In genomic region chr22:41798736-41799135, GRCh38 we compare ENCODE assay signal across 19 cellular contexts. TPM values are rescaled to one million over a fixed set of nuclear protein-coding genes. Genes with fewer than 3 reads are reported as not detected.
DNase-seq lines count a peak whose midpoint lies in the region; ATAC-seq and TF ChIP-seq lines count a peak whose summit lies in the region.
"Had no signal": no experiment of that assay in that cellular context is flagged by ENCODE, and none has a peak within 500 bp of the region (broad histone marks: within the 10 kb centered on the region; RNA-seq: fewer than 3 reads in every experiment).

No MANE protein-coding gene starts in this region.

- H3K27ac ChIP-seq in BLaER1: no peak overlapping the region
- H3K27ac ChIP-seq: epithelial cell of prostate, KMS-11 had no signal

- no peak for TF ChIP-seq CTCF in Caco-2 (IDR thresholded peaks at IDR 0.05; ENCODE audit: insufficient read depth in 1 of 2, low read depth in 1 of 2, low read length in 1 of 2, severe bottlenecking in 1 of 2, unreplicated experiment in 1 of 2)
- no peak for TF ChIP-seq CTCF in natural killer cell (IDR thresholded peaks at IDR 0.05)
- TF ChIP-seq CTCF in chondrocyte (IDR thresholded peaks at IDR 0.05): no peak

- intact Hi-C loops in Caco-2 (cut with micrococcal nuclease; ENCODE audit: unreplicated experiment) (no loop called here), natural killer cell (cut with micrococcal nuclease) (no loop called here)

- no peak overlapping the region for H3K9ac ChIP-seq in BLaER1

- no peaks in the 10 kb centered on the region for H3K9me3 ChIP-seq in BLaER1
- H3K9me3 ChIP-seq in Caco-2: no peaks in the 10 kb centered on the region
- H3K9me3 ChIP-seq in HAP-1: no peaks in the 10 kb centered on the region
- H3K9me3 ChIP-seq: pancreas had no signal

- no TSS peak for BruUV-seq in Caco-2 (replicated peaks; lab: Mats Ljungman, UMichigan)

- H4K20me1 ChIP-seq in BLaER1: peaks cover 7% of the 10 kb centered on the region; the same call in 1 of the 2 replicates

- H3K4me1 Mint-ChIP-seq in Caco-2 (ENCODE audit: low read depth, unreplicated experiment) (peaks cover 7% of the 10 kb centered on the region), natural killer cell (peaks cover 20 to 31% of the 10 kb centered on the region in 2 donors), chondrocyte (ENCODE audit: low read depth) (peaks cover 22% of the 10 kb centered on the region)
- peaks cover 26% of the 10 kb centered on the region for H3K4me1 Mint-ChIP-seq in activated naive CD8-positive, alpha-beta T cell treated with anti-CD3 and anti-CD28 coated beads, Interleukin-2, amount 50 U/mL, for 24 hours

- no peak for ATAC-seq in activated naive CD8-positive, alpha-beta T cell treated with anti-CD3 and anti-CD28 coated beads, Interleukin-2, amount 50 U/mL, for 24 hours
- ATAC-seq in natural killer cell (no peak), HG02571 (IDR thresholded peaks at IDR 0.05; ENCODE audit: unreplicated experiment) (no peak)
- ATAC-seq: left colon had no signal

- DNase-seq in Caco-2 (no peak), natural killer cell (no peak), chondrocyte (ENCODE audit: low spot score) (no peak), HAP-1 (ENCODE audit: low spot score in 2 of 2) (no peak)
- DNase-seq in activated naive CD8-positive, alpha-beta T cell treated with anti-CD3 and anti-CD28 coated beads, Interleukin-2, amount 50 U/mL, for 24 hours: no peak
- DNase-seq in stimulated activated CD4-positive, alpha-beta T cell treated with anti-CD3 and anti-CD28 coated beads, Interleukin-15, amount 100 ng/mL, for 24 hours: no peak
- DNase-seq: aorta; DMS 273 treated with DMSO at 0.1 percent for 48 hours; GOT3; left colon; NCI-H1092; NCI-H526; pancreas; SHP77; stimulated activated CD4-positive, alpha-beta T cell treated with anti-CD3 and anti-CD28 coated beads, Interleukin-4, amount 100 ng/mL, for 24 hours had no signal

- POLR2A ChIA-PET in Caco-2 (lab: Charles Lee): interaction anchor here (0.9 to 1.3 kb wide), 2 partner anchors 46 to 52 kb away, joined by 4 read pairs; no protein-coding TSS in a partner anchor

- H3K4me3 ChIP-seq in BLaER1 (no peak overlapping the region), Caco-2 (ENCODE audit: low read depth, low read length) (no peak overlapping the region), HAP-1 (no peak overlapping the region)

- in situ Hi-C loops in HAP-1 (cut with MboI; ENCODE audit: low sequenced_read_pairs): no loop called here

- CTCF ChIA-PET in Caco-2 (lab: Charles Lee): interaction anchor here (3.4 to 4.1 kb wide), 2 partner anchors 52 to 101 kb away, joined by 56 to 71 read pairs; no protein-coding TSS in a partner anchor

- no peaks in the 10 kb centered on the region for H3K9me3 Mint-ChIP-seq in Caco-2 (ENCODE audit: unreplicated experiment)
- no peaks in the 10 kb centered on the region for H3K9me3 Mint-ChIP-seq in activated naive CD8-positive, alpha-beta T cell treated with anti-CD3 and anti-CD28 coated beads, Interleukin-2, amount 50 U/mL, for 24 hours
- H3K9me3 Mint-ChIP-seq in natural killer cell: no peaks in the 10 kb centered on the region
- H3K9me3 Mint-ChIP-seq in chondrocyte (ENCODE audit: low read depth): no peaks in the 10 kb centered on the region

- H3K4me2 ChIP-seq in BLaER1: peak overlapping the region; percentile 92

- H3K27ac Mint-ChIP-seq in Caco-2 (ENCODE audit: unreplicated experiment) (no peak overlapping the region), natural killer cell (peak overlapping the region; percentile 93 to 96), chondrocyte (ENCODE audit: unreplicated experiment) (no peak overlapping the region)
- H3K27ac Mint-ChIP-seq in activated naive CD8-positive, alpha-beta T cell treated with anti-CD3 and anti-CD28 coated beads, Interleukin-2, amount 50 U/mL, for 24 hours: peak overlapping the region; percentile 94

- H3K36me3 ChIP-seq in BLaER1: 0 out of 2 replicates have a peak, but pooled peaks cover 4% of the 10 kb centered on the region
- H3K36me3 ChIP-seq in Caco-2 (ENCODE audit: control insufficient read depth, insufficient read depth, low read length): no peaks in the 10 kb centered on the region
- no peaks in the 10 kb centered on the region for H3K36me3 ChIP-seq in HAP-1 (replicated peaks)
- H3K36me3 ChIP-seq: pancreas had no signal

- no peaks in the 10 kb centered on the region for H3K27me3 ChIP-seq in BLaER1
- H3K27me3 ChIP-seq in Caco-2 (replicated peaks; ENCODE audit: control insufficient read depth, insufficient read depth, low read length): no peaks in the 10 kb centered on the region
- H3K27me3 ChIP-seq in HAP-1 (ENCODE audit: low read depth): no peaks in the 10 kb centered on the region
- H3K27me3 ChIP-seq: pancreas had no signal

- H3K27me3 Mint-ChIP-seq in Caco-2 (ENCODE audit: insufficient read depth, unreplicated experiment): no peaks in the 10 kb centered on the region
- no peaks in the 10 kb centered on the region for H3K27me3 Mint-ChIP-seq in activated naive CD8-positive, alpha-beta T cell treated with anti-CD3 and anti-CD28 coated beads, Interleukin-2, amount 50 U/mL, for 24 hours
- H3K27me3 Mint-ChIP-seq in natural killer cell (ENCODE audit: low read depth in 2 of 2): no peaks in the 10 kb centered on the region
- no peaks in the 10 kb centered on the region for H3K27me3 Mint-ChIP-seq in chondrocyte (ENCODE audit: low read depth)

- H3K4me3 Mint-ChIP-seq in Caco-2 (ENCODE audit: unreplicated experiment) (peak overlapping the region; percentile 89), natural killer cell (peak overlapping the region; percentile 21), chondrocyte (ENCODE audit: unreplicated experiment) (no peak overlapping the region)
- H3K4me3 Mint-ChIP-seq in activated naive CD8-positive, alpha-beta T cell treated with anti-CD3 and anti-CD28 coated beads, Interleukin-2, amount 50 U/mL, for 24 hours: no peak overlapping the region

- H3K36me3 Mint-ChIP-seq in Caco-2 (ENCODE audit: insufficient read depth, unreplicated experiment) (peaks cover 9% of the 10 kb centered on the region), natural killer cell (no peaks in the 10 kb centered on the region), chondrocyte (ENCODE audit: low read depth) (no peaks in the 10 kb centered on the region)
- peaks cover 21% of the 10 kb centered on the region for H3K36me3 Mint-ChIP-seq in activated naive CD8-positive, alpha-beta T cell treated with anti-CD3 and anti-CD28 coated beads, Interleukin-2, amount 50 U/mL, for 24 hours (ENCODE audit: low read depth)

- H3K4me1 ChIP-seq in BLaER1: peaks cover 27% of the 10 kb centered on the region
- H3K4me1 ChIP-seq in Caco-2: peaks cover 6% of the 10 kb centered on the region; the same call in 1 of the 2 replicates
- peaks cover 17% of the 10 kb centered on the region for H3K4me1 ChIP-seq in HAP-1

RNA-seq across cellular contexts. Expression of gene CCDC134, which starts 1.7 kb away (rescaled TPM):
- total RNA-seq in Caco-2 (2022) (24.3 and 24.8 TPM in 2 replicates), natural killer cell (10 to 100 TPM; 16.4 to 22.1 (median 16.7) TPM), chondrocyte (6.6 to 10.1 TPM (median 7.0 TPM) in 3 replicates)

RNA-seq across cellular contexts. Expression of gene SREBF2, which starts 34.2 kb away (rescaled TPM):
- 134 and 150 TPM in 2 replicates for total RNA-seq in Caco-2 (2022)
- 100 to 1,000 TPM; 101 to 106 (median 105) TPM for total RNA-seq in natural killer cell
- total RNA-seq in chondrocyte: 91.3 to 106 TPM (median 100 TPM) in 3 replicates

Comparison
In these comparisons a context has a peak if more than half of its experiments do, and no peak if none do; other contexts are left out.
1. H3K27ac Mint-ChIP-seq: peak in activated naive CD8-positive, alpha-beta T cell treated with anti-CD3 and anti-CD28 coated beads, Interleukin-2, amount 50 U/mL, for 24 hours (single experiment) and natural killer cell (2 of 2); none in Caco-2 (single experiment) and chondrocyte (single experiment).
2. H3K4me3 Mint-ChIP-seq: peak in Caco-2 (single experiment) and natural killer cell (single experiment); none in activated naive CD8-positive, alpha-beta T cell treated with anti-CD3 and anti-CD28 coated beads, Interleukin-2, amount 50 U/mL, for 24 hours (single experiment) and chondrocyte (single experiment).